Comparison of ENCODE assay signal across 1 cellular context in the genomic region with DNA sequence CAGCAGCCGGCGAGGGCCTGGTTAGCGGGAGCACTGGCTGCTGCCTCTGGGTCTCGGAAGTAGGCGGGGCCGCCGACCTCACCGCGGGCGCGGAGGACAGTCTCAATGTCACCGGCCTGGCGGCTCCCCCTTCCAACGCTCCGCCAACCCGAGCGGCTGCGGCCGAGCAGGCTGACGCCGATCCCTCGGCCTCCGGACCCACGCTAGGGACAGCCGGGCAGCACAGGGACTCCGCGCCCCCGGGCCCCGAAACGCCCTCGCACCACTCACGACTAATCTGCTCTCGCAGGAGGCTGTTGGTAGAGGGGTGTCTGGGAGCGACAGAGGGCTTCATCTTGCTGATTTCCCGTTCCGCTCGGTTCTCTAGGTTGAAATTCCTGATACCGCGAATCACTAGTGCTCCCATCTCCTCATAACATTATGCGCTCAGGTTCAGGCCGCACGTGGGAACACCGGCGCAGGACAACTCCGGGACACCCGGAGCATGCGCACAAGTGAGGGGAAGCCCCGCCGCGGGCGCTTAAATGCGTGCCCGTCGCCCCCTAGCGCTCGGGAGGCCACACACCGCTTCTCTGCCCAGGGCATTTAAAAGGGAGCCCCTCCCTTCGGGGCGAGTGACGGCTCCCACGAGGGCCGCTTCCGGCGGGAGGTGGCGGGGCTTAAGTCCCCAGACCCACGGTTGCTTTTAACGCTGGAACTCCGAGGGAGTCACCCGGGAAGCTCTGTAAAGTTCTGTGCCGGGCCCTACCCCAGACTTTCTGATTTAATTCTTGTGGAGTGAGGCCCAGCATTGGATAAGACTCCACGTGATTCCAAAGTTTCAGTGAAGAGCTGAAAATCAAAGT.
A peak's percentile ranks its signal among the peaks of the same experiment; 100 is the strongest.
TF ChIP-seq lines count a peak whose summit lies in the region.

A gene (minus strand): TSS at position 496 of the 845 bp plus-strand sequence. CDS start 90 bp downstream, at position 406.

TF ChIP-seq in GM12878, 131 proteins besides CTCF, POLR2A, EP300 and RAD21 (continued from another document and continues in another):
- TF ChIP-seq, protein P1, sequence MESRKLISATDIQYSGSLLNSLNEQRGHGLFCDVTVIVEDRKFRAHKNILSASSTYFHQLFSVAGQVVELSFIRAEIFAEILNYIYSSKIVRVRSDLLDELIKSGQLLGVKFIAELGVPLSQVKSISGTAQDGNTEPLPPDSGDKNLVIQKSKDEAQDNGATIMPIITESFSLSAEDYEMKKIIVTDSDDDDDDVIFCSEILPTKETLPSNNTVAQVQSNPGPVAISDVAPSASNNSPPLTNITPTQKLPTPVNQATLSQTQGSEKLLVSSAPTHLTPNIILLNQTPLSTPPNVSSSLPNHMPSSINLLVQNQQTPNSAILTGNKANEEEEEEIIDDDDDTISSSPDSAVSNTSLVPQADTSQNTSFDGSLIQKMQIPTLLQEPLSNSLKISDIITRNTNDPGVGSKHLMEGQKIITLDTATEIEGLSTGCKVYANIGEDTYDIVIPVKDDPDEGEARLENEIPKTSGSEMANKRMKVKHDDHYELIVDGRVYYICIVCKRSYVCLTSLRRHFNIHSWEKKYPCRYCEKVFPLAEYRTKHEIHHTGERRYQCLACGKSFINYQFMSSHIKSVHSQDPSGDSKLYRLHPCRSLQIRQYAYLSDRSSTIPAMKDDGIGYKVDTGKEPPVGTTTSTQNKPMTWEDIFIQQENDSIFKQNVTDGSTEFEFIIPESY (IDR thresholded peaks at IDR 0.05) = no peak
- TF ChIP-seq SMAD1 (IDR thresholded peaks at IDR 0.05; ENCODE audit: low read depth, partially characterized antibody) (no peak), BCL11A (IDR thresholded peaks at IDR 0.05; ENCODE audit: low read depth, low read length) (no peak), NFYA (IDR thresholded peaks at IDR 0.05; ENCODE audit: borderline replicate concordance, low read depth, low read length) (no peak), CHD4 (IDR thresholded peaks at IDR 0.05) (no peak), CBFB (IDR thresholded peaks at IDR 0.05; ENCODE audit: low read depth) (0 out of 2 replicates have a peak, but pooled peaks have one; percentile 56), CBX5 (IDR thresholded peaks at IDR 0.05; ENCODE audit: low read depth) (peak; percentile 63; the same call in 1 of the 2 replicates), MEF2B (IDR thresholded peaks at IDR 0.05; ENCODE audit: partially characterized antibody, poor library complexity, severe bottlenecking) (peak; percentile 87), MYC (IDR thresholded peaks at IDR 0.05; ENCODE audit: insufficient read depth, insufficient read length, insufficient replicate concordance, low read length, severe bottlenecking) (peak; percentile 65), HCFC1 (IDR thresholded peaks at IDR 0.05; ENCODE audit: low read length) (no peak; the same call in 1 of the 2 replicates), ASH2L (IDR thresholded peaks at IDR 0.05; ENCODE audit: borderline replicate concordance, low read depth) (no peak; the same call in 1 of the 2 replicates), BACH1 (IDR thresholded peaks at IDR 0.05; ENCODE audit: borderline replicate concordance) (peak; percentile 85), CREM (IDR thresholded peaks at IDR 0.05; ENCODE audit: low read depth) (peak; percentile 62; the same call in 1 of the 2 replicates), TCF12 (IDR thresholded peaks at IDR 0.05; ENCODE audit: low read depth, low read length) (0 out of 2 replicates have a peak, but pooled peaks have one; percentile 49), HDAC6 (IDR thresholded peaks at IDR 0.05; ENCODE audit: unreplicated experiment) (peak; percentile 48), SIX5 (IDR thresholded peaks at IDR 0.05; ENCODE audit: low read depth, low read length, severe bottlenecking) (no peak), RUNX3 (IDR thresholded peaks at IDR 0.05; ENCODE audit: low read length) (peak; percentile 51), ATF7 (IDR thresholded peaks at IDR 0.05; ENCODE audit: low read depth) (no peak), KDM1A (IDR thresholded peaks at IDR 0.05; ENCODE audit: borderline replicate concordance) (no peak), IKZF1 (conservative IDR thresholded peaks at IDR 0.05) (peak; percentile 91), GATAD2B (conservative IDR thresholded peaks at IDR 0.05; ENCODE audit: low read depth) (peak; percentile 88), TCF7 (IDR thresholded peaks at IDR 0.05; ENCODE audit: borderline replicate concordance) (no peak), TAF1 (IDR thresholded peaks at IDR 0.05; ENCODE audit: borderline replicate concordance, low read depth, low read length) (peak; percentile 37), BHLHE40 (IDR thresholded peaks at IDR 0.05; ENCODE audit: borderline replicate concordance in 1 of 2, low read depth in 2 of 2, low read length in 1 of 2) (peak; percentile 78 to 88), WRNIP1 (IDR thresholded peaks at IDR 0.05; ENCODE audit: borderline replicate concordance, low read depth, low read length) (no peak), HDAC2 (IDR thresholded peaks at IDR 0.05) (no peak)
- TF ChIP-seq, protein P2, sequence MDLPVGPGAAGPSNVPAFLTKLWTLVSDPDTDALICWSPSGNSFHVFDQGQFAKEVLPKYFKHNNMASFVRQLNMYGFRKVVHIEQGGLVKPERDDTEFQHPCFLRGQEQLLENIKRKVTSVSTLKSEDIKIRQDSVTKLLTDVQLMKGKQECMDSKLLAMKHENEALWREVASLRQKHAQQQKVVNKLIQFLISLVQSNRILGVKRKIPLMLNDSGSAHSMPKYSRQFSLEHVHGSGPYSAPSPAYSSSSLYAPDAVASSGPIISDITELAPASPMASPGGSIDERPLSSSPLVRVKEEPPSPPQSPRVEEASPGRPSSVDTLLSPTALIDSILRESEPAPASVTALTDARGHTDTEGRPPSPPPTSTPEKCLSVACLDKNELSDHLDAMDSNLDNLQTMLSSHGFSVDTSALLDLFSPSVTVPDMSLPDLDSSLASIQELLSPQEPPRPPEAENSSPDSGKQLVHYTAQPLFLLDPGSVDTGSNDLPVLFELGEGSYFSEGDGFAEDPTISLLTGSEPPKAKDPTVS (IDR thresholded peaks at IDR 0.05; ENCODE audit: low read depth, low read length) = no peak
- TF ChIP-seq, protein P3, sequence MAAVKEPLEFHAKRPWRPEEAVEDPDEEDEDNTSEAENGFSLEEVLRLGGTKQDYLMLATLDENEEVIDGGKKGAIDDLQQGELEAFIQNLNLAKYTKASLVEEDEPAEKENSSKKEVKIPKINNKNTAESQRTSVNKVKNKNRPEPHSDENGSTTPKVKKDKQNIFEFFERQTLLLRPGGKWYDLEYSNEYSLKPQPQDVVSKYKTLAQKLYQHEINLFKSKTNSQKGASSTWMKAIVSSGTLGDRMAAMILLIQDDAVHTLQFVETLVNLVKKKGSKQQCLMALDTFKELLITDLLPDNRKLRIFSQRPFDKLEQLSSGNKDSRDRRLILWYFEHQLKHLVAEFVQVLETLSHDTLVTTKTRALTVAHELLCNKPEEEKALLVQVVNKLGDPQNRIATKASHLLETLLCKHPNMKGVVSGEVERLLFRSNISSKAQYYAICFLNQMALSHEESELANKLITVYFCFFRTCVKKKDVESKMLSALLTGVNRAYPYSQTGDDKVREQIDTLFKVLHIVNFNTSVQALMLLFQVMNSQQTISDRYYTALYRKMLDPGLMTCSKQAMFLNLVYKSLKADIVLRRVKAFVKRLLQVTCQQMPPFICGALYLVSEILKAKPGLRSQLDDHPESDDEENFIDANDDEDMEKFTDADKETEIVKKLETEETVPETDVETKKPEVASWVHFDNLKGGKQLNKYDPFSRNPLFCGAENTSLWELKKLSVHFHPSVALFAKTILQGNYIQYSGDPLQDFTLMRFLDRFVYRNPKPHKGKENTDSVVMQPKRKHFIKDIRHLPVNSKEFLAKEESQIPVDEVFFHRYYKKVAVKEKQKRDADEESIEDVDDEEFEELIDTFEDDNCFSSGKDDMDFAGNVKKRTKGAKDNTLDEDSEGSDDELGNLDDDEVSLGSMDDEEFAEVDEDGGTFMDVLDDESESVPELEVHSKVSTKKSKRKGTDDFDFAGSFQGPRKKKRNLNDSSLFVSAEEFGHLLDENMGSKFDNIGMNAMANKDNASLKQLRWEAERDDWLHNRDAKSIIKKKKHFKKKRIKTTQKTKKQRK (IDR thresholded peaks at IDR 0.05; ENCODE audit: low read depth, low read length) = no peak
- TF ChIP-seq, protein P4, sequence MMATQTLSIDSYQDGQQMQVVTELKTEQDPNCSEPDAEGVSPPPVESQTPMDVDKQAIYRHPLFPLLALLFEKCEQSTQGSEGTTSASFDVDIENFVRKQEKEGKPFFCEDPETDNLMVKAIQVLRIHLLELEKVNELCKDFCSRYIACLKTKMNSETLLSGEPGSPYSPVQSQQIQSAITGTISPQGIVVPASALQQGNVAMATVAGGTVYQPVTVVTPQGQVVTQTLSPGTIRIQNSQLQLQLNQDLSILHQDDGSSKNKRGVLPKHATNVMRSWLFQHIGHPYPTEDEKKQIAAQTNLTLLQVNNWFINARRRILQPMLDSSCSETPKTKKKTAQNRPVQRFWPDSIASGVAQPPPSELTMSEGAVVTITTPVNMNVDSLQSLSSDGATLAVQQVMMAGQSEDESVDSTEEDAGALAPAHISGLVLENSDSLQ (IDR thresholded peaks at IDR 0.05) = peak; percentile 82
- TF ChIP-seq, protein P5, sequence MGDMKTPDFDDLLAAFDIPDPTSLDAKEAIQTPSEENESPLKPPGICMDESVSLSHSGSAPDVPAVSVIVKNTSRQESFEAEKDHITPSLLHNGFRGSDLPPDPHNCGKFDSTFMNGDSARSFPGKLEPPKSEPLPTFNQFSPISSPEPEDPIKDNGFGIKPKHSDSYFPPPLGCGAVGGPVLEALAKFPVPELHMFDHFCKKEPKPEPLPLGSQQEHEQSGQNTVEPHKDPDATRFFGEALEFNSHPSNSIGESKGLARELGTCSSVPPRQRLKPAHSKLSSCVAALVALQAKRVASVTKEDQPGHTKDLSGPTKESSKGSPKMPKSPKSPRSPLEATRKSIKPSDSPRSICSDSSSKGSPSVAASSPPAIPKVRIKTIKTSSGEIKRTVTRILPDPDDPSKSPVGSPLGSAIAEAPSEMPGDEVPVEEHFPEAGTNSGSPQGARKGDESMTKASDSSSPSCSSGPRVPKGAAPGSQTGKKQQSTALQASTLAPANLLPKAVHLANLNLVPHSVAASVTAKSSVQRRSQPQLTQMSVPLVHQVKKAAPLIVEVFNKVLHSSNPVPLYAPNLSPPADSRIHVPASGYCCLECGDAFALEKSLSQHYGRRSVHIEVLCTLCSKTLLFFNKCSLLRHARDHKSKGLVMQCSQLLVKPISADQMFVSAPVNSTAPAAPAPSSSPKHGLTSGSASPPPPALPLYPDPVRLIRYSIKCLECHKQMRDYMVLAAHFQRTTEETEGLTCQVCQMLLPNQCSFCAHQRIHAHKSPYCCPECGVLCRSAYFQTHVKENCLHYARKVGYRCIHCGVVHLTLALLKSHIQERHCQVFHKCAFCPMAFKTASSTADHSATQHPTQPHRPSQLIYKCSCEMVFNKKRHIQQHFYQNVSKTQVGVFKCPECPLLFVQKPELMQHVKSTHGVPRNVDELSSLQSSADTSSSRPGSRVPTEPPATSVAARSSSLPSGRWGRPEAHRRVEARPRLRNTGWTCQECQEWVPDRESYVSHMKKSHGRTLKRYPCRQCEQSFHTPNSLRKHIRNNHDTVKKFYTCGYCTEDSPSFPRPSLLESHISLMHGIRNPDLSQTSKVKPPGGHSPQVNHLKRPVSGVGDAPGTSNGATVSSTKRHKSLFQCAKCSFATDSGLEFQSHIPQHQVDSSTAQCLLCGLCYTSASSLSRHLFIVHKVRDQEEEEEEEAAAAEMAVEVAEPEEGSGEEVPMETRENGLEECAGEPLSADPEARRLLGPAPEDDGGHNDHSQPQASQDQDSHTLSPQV (IDR thresholded peaks at IDR 0.05) = peak; percentile 70; the same call in 1 of the 2 replicates
- TF ChIP-seq, protein P6, sequence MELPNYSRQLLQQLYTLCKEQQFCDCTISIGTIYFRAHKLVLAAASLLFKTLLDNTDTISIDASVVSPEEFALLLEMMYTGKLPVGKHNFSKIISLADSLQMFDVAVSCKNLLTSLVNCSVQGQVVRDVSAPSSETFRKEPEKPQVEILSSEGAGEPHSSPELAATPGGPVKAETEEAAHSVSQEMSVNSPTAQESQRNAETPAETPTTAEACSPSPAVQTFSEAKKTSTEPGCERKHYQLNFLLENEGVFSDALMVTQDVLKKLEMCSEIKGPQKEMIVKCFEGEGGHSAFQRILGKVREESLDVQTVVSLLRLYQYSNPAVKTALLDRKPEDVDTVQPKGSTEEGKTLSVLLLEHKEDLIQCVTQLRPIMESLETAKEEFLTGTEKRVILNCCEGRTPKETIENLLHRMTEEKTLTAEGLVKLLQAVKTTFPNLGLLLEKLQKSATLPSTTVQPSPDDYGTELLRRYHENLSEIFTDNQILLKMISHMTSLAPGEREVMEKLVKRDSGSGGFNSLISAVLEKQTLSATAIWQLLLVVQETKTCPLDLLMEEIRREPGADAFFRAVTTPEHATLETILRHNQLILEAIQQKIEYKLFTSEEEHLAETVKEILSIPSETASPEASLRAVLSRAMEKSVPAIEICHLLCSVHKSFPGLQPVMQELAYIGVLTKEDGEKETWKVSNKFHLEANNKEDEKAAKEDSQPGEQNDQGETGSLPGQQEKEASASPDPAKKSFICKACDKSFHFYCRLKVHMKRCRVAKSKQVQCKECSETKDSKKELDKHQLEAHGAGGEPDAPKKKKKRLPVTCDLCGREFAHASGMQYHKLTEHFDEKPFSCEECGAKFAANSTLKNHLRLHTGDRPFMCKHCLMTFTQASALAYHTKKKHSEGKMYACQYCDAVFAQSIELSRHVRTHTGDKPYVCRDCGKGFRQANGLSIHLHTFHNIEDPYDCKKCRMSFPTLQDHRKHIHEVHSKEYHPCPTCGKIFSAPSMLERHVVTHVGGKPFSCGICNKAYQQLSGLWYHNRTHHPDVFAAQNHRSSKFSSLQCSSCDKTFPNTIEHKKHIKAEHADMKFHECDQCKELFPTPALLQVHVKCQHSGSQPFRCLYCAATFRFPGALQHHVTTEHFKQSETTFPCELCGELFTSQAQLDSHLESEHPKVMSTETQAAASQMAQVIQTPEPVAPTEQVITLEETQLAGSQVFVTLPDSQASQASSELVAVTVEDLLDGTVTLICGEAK (IDR thresholded peaks at IDR 0.05; ENCODE audit: borderline replicate concordance) = peak; percentile 30; the same call in 1 of the 2 replicates
- TF ChIP-seq, protein P7, sequence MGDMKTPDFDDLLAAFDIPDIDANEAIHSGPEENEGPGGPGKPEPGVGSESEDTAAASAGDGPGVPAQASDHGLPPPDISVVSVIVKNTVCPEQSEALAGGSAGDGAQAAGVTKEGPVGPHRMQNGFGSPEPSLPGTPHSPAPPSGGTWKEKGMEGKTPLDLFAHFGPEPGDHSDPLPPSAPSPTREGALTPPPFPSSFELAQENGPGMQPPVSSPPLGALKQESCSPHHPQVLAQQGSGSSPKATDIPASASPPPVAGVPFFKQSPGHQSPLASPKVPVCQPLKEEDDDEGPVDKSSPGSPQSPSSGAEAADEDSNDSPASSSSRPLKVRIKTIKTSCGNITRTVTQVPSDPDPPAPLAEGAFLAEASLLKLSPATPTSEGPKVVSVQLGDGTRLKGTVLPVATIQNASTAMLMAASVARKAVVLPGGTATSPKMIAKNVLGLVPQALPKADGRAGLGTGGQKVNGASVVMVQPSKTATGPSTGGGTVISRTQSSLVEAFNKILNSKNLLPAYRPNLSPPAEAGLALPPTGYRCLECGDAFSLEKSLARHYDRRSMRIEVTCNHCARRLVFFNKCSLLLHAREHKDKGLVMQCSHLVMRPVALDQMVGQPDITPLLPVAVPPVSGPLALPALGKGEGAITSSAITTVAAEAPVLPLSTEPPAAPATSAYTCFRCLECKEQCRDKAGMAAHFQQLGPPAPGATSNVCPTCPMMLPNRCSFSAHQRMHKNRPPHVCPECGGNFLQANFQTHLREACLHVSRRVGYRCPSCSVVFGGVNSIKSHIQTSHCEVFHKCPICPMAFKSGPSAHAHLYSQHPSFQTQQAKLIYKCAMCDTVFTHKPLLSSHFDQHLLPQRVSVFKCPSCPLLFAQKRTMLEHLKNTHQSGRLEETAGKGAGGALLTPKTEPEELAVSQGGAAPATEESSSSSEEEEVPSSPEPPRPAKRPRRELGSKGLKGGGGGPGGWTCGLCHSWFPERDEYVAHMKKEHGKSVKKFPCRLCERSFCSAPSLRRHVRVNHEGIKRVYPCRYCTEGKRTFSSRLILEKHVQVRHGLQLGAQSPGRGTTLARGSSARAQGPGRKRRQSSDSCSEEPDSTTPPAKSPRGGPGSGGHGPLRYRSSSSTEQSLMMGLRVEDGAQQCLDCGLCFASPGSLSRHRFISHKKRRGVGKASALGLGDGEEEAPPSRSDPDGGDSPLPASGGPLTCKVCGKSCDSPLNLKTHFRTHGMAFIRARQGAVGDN (IDR thresholded peaks at IDR 0.05) = peak; percentile 90
